Comparison of ENCODE assay signal across 8 cellular contexts in the genomic region with DNA sequence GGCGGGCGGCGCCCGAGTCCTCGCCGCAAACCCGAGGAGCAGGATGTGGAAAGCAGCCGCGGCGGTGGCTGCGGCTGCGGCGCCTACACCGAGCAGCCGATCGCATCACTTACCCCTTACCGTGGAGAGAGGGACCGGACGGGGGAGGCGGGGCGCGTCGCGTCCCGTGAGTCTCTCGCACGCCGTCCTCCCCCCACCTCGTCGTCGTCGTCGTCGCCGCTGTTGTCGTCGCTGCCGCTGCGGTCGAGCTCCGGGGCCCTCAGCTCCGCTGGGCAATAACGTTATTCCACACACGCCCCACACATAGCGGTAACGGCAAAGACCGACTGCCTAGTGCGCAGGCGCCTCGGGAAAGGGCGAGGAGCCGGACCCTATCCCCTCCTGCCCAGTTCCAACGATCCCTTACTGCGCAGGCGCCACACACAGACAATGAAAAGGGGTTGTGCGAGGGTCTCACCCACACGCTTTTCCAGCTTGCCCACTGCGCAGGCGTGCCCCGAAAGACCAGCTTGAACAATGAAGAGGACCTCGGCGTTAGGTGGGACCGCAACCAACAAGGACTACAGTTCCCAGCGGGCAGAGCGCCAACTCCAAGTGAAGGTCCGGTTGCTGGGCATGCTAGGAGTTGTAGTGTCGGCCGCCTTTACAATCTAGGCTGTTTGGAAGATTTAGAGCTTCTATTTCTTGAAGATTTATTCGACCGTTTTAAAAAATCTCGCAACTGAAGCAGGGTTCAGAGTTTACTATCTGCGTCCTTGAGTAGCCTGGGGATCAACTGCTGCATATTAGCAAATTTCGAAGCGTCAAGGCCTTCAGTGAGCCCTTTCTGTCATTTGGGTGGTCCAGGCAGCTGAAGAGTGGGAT. TPM values are rescaled to one million over a fixed set of nuclear protein-coding genes. Genes with fewer than 3 reads are reported as not detected.
DNase-seq lines count a peak whose midpoint lies in the region; ATAC-seq and TF ChIP-seq lines count a peak whose summit lies in the region.

TSS of gene CEP170 (minus strand) at position 355 of the 864 bp plus-strand sequence. CDS start 30,001 bp downstream, outside the sequence.

- POLR2A ChIA-PET in naive thymus-derived CD4-positive, alpha-beta T cell (lab: Charles Lee), result interaction anchor here (0.7 to 2.8 kb wide), 22 partner anchors 8 to 1737 kb away, joined by 3 to 14 read pairs (median 4); partner anchors contain the start of genes ADSS2, CATSPERE, CHML and FH

- H3K9me3 ChIP-seq in Peyer's patch, result no peaks in the 10 kb centered on the region
- no peaks in the 10 kb centered on the region for H3K9me3 ChIP-seq in naive thymus-derived CD4-positive, alpha-beta T cell (ENCODE audit: control insufficient read depth in 2 of 3, low read length in 3 of 3)

- peak within 1 kb of the TSS; percentile 97 to 100 (median 100) for H3K4me3 Mint-ChIP-seq in naive thymus-derived CD4-positive, alpha-beta T cell
- peak within 1 kb of the TSS; percentile 93 to 99 for H3K4me3 Mint-ChIP-seq in stimulated activated naive B cell treated with anti-CD40 and anti-IgM and Interleukin-4, amounts not matched to agents 10 μg/mL and 1 μg/mL and 100 μg/mL, for 72 hours

- H3K36me3 ChIP-seq in Peyer's patch, result no peaks in the 10 kb centered on the region
- H3K36me3 ChIP-seq in naive thymus-derived CD4-positive, alpha-beta T cell (ENCODE audit: control insufficient read depth in 2 of 3, insufficient read depth in 3 of 3, low read length in 3 of 3), result peaks cover 0 to 12% (median 0%) of the 10 kb centered on the region in 3 experiments

- CTCF ChIA-PET in naive thymus-derived CD4-positive, alpha-beta T cell (lab: Charles Lee), result interaction anchor here (0.6 kb wide), 2 partner anchors 10 to 27 kb away, joined by 3 to 4 read pairs; no protein-coding TSS in a partner anchor

- ATAC-seq in GM21717 (IDR thresholded peaks at IDR 0.05; ENCODE audit: unreplicated experiment), result peak; percentile 64
- ATAC-seq in naive thymus-derived CD4-positive, alpha-beta T cell, result peak; percentile 78
- peak; percentile 73 to 74 for ATAC-seq in stimulated activated naive B cell treated with anti-CD40 and anti-IgM and Interleukin-4, amounts not matched to agents 10 μg/mL and 1 μg/mL and 100 μg/mL, for 72 hours (replicated peaks)

- peak within 1 kb of the TSS; percentile 93 to 97 (median 95) for H3K27ac ChIP-seq in Peyer's patch
- H3K27ac ChIP-seq in naive thymus-derived CD4-positive, alpha-beta T cell (ENCODE audit: low read depth, low read length), result peak within 1 kb of the TSS; percentile 96

- in situ Hi-C loops in KBM-7 (cut with MboI; ENCODE audit: low pct_unique_long_range_greater_than_20kb, low sequenced_read_pairs), result no loop called here

- TF ChIP-seq CTCF in Peyer's patch (IDR thresholded peaks at IDR 0.05), result no peak

- intact Hi-C loops in naive thymus-derived CD4-positive, alpha-beta T cell (cut with micrococcal nuclease), result loop anchor here (1.0 to 10.0 kb wide), 25 partner anchors 17 to 1736 kb away; partner anchors contain the start of genes CHML (in 2 of the 2), COX20 (in 2 of the 2), FH (in 2 of the 2) and OPN3 (in 2 of the 2)

- H3K4me1 Mint-ChIP-seq in naive thymus-derived CD4-positive, alpha-beta T cell, result peaks cover 19 to 68% (median 51%) of the 10 kb centered on the region in 7 donors
- peaks cover 10 to 20% of the 10 kb centered on the region in 2 donors for H3K4me1 Mint-ChIP-seq in stimulated activated naive B cell treated with anti-CD40 and anti-IgM and Interleukin-4, amounts not matched to agents 10 μg/mL and 1 μg/mL and 100 μg/mL, for 72 hours

- peak; percentile 22 to 43 for TF ChIP-seq POLR2A in Peyer's patch (IDR thresholded peaks at IDR 0.05)

- DNase-seq in DMS53 (lab: John Stamatoyannopoulos, UW), result peak; percentile 98
- DNase-seq in KBM-7, result peak; percentile 97
- DNase-seq in Peyer's patch, result peak; percentile 91 to 97 (median 93)
- DNase-seq in activated T-helper 1 cell treated with Interleukin-2 at 50 U/mL for 16 hours (ENCODE audit: low read depth), result peak; percentile 79
- peak; percentile 92 for DNase-seq in fibroblast of gingiva (ENCODE audit: low read depth)
- DNase-seq in naive thymus-derived CD4-positive, alpha-beta T cell, result peak; percentile 79 to 92 (median 91)
- peak; percentile 94 for DNase-seq in stimulated activated naive B cell treated with anti-CD40 and anti-IgM and Interleukin-4, amounts not matched to agents 10 μg/mL and 1 μg/mL and 100 μg/mL, for 72 hours

- peaks cover 0 to 23% (median 8%) of the 10 kb centered on the region in 4 donors for H3K4me1 ChIP-seq in Peyer's patch
- H3K4me1 ChIP-seq in naive thymus-derived CD4-positive, alpha-beta T cell (ENCODE audit: control insufficient read depth in 2 of 2, insufficient read depth in 2 of 2, low read length in 2 of 2), result peaks cover 13 to 22% of the 10 kb centered on the region in 2 donors

- H3K27me3 Mint-ChIP-seq in naive thymus-derived CD4-positive, alpha-beta T cell, result peaks cover 0 to 3% (median 0%) of the 10 kb centered on the region in 5 donors
- H3K27me3 Mint-ChIP-seq in stimulated activated naive B cell treated with anti-CD40 and anti-IgM and Interleukin-4, amounts not matched to agents 10 μg/mL and 1 μg/mL and 100 μg/mL, for 72 hours, result no peaks in the 10 kb centered on the region

- H3K9me3 Mint-ChIP-seq in naive thymus-derived CD4-positive, alpha-beta T cell, result peaks cover 0 to 4% (median 0%) of the 10 kb centered on the region in 11 donors
- H3K9me3 Mint-ChIP-seq in stimulated activated naive B cell treated with anti-CD40 and anti-IgM and Interleukin-4, amounts not matched to agents 10 μg/mL and 1 μg/mL and 100 μg/mL, for 72 hours, result no peaks in the 10 kb centered on the region

- H3K27me3 ChIP-seq in Peyer's patch, result no peaks in the 10 kb centered on the region
- H3K27me3 ChIP-seq in naive thymus-derived CD4-positive, alpha-beta T cell (ENCODE audit: control insufficient read depth in 2 of 2, insufficient read depth in 2 of 2, low read length in 2 of 2), result no peaks in the 10 kb centered on the region

- peak within 1 kb of the TSS; percentile 99 to 100 (median 100) for H3K27ac Mint-ChIP-seq in naive thymus-derived CD4-positive, alpha-beta T cell
- H3K27ac Mint-ChIP-seq in stimulated activated naive B cell treated with anti-CD40 and anti-IgM and Interleukin-4, amounts not matched to agents 10 μg/mL and 1 μg/mL and 100 μg/mL, for 72 hours, result peak within 1 kb of the TSS; percentile 98

- peaks cover 0 to 5% (median 3%) of the 10 kb centered on the region in 5 donors for H3K36me3 Mint-ChIP-seq in naive thymus-derived CD4-positive, alpha-beta T cell
- peaks cover 7 to 10% of the 10 kb centered on the region in 2 donors for H3K36me3 Mint-ChIP-seq in stimulated activated naive B cell treated with anti-CD40 and anti-IgM and Interleukin-4, amounts not matched to agents 10 μg/mL and 1 μg/mL and 100 μg/mL, for 72 hours

- peak within 1 kb of the TSS; percentile 83 to 89 (median 86) for H3K4me3 ChIP-seq in Peyer's patch
- peak within 1 kb of the TSS; percentile 94 for H3K4me3 ChIP-seq in naive thymus-derived CD4-positive, alpha-beta T cell (ENCODE audit: low read length)

RNA-seq across cellular contexts. Expression of gene CEP170, which starts in this region (rescaled TPM):
- total RNA-seq in Peyer's patch, result 10 to 100 TPM in 3 of 4 donors, 1 to 10 TPM in 1; 6.0 to 92.4 (median 13.8) TPM
- total RNA-seq in naive thymus-derived CD4-positive, alpha-beta T cell, result 10 to 100 TPM; 32.9 to 56.1 (median 47.3) TPM
- 10 to 100 TPM; 11.6 to 19.6 TPM for polyA plus RNA-seq in naive thymus-derived CD4-positive, alpha-beta T cell

Comparison
In these comparisons a context has a peak if more than half of its experiments do, and no peak if none do; other contexts are left out.
1. Peak in every context shown above with its lines: DNase-seq, ATAC-seq, H3K4me3 ChIP-seq and H3K27ac ChIP-seq.